12 cellular contexts compared by ENCODE assay signal in genomic region chr7:151012031-151012692, GRCh38. TPM values are rescaled to one million over a fixed set of nuclear protein-coding genes. Genes with fewer than 3 reads are reported as not detected.
DNase-seq lines count a peak whose midpoint lies in the region; ATAC-seq and TF ChIP-seq lines count a peak whose summit lies in the region.
"Had no signal": no experiment of that assay in that cellular context is flagged by ENCODE, and none has a peak within 500 bp of the region (broad histone marks: within the 10 kb centered on the region; RNA-seq: fewer than 3 reads in every experiment).

No MANE protein-coding gene starts in this region.

- dilution Hi-C loops in IMR-90 (cut with HindIII; ENCODE audit: low sequenced_read_pairs, unreplicated experiment), result no loop called here

- TF ChIP-seq RAD21 in IMR-90 (IDR thresholded peaks at IDR 0.05; ENCODE audit: low read length), result no peak

- peak overlapping the region; percentile 6 for H3K4me3 Mint-ChIP-seq in Caco-2 (ENCODE audit: unreplicated experiment)
- H3K4me3 Mint-ChIP-seq in central memory CD8-positive, alpha-beta T cell, result peak overlapping the region; percentile 43
- H3K4me3 Mint-ChIP-seq in natural killer cell, result peak overlapping the region; percentile 74

- H3K4me3 ChIP-seq in Caco-2 (ENCODE audit: low read depth, low read length) (no peak overlapping the region), IMR-90 (ENCODE audit: insufficient read depth, low read depth, low read length) (no peak overlapping the region), sigmoid colon (no peak overlapping the region)
- H3K4me3 ChIP-seq: body of pancreas had no signal

- H3K4me1 Mint-ChIP-seq in Caco-2 (ENCODE audit: low read depth, unreplicated experiment), result peaks cover 10% of the 10 kb centered on the region
- H3K4me1 Mint-ChIP-seq in central memory CD8-positive, alpha-beta T cell, result peaks cover 63% of the 10 kb centered on the region
- peaks cover 58 to 85% of the 10 kb centered on the region in 2 donors for H3K4me1 Mint-ChIP-seq in natural killer cell

- H3K23ac ChIP-seq in IMR-90 (ENCODE audit: low read depth, low read length), result no peak overlapping the region

- TF ChIP-seq POLR2A in IMR-90 (IDR thresholded peaks at IDR 0.05; ENCODE audit: low read depth, low read length) (no peak), sigmoid colon (IDR thresholded peaks at IDR 0.05) (no peak)

- CTCF ChIA-PET in Caco-2 (lab: Charles Lee), result interaction anchor here (1.1 to 1.2 kb wide), 2 partner anchors 16 to 50 kb away, joined by 3 to 5 read pairs; partner anchors contain the start of gene ABCB8
- CTCF ChIA-PET in IMR-90 (lab: Yijun Ruan, JAX), result interaction anchor here (0.6 to 1.4 kb wide), 3 partner anchors 16 to 242 kb away, joined by 3 to 5 read pairs (median 3); partner anchors contain the start of gene ABCB8

- no peak overlapping the region for H3K4ac ChIP-seq in IMR-90 (ENCODE audit: low read depth, low read length)

- H3K27me3 ChIP-seq in Caco-2 (replicated peaks; ENCODE audit: control insufficient read depth, insufficient read depth, low read length) (no peaks in the 10 kb centered on the region), IMR-90 (ENCODE audit: control insufficient read depth, insufficient read depth, low read length) (peaks cover 19% of the 10 kb centered on the region; the same call in 1 of the 2 replicates), sigmoid colon (peaks cover 22 to 81% (median 67%) of the 10 kb centered on the region in 3 donors)
- H3K27me3 ChIP-seq: right atrium auricular region had no signal

- H3K14ac ChIP-seq in IMR-90 (replicated peaks; ENCODE audit: low read depth, low read length), result no peak overlapping the region

- no peak overlapping the region for H4K91ac ChIP-seq in IMR-90 (ENCODE audit: insufficient read depth, low read depth, low read length)

- BruUV-seq in Caco-2 (replicated peaks; lab: Mats Ljungman, UMichigan) (no TSS peak), IMR-90 (replicated peaks; lab: Mats Ljungman, UMichigan) (no TSS peak)

- no peak overlapping the region for H2BK5ac ChIP-seq in IMR-90 (ENCODE audit: low read depth, low read length, poor library complexity, severe bottlenecking)

- H2BK15ac ChIP-seq in IMR-90 (ENCODE audit: low read depth, low read length), result no peak overlapping the region

- H3K36me3 ChIP-seq in Caco-2 (ENCODE audit: control insufficient read depth, insufficient read depth, low read length) (no peaks in the 10 kb centered on the region), IMR-90 (ENCODE audit: control insufficient read depth, insufficient read depth, low read length) (no peaks in the 10 kb centered on the region), sigmoid colon (no peaks in the 10 kb centered on the region)
- H3K36me3 ChIP-seq: right atrium auricular region had no signal

- H3K27me3 Mint-ChIP-seq in Caco-2 (ENCODE audit: insufficient read depth, unreplicated experiment) (no peaks in the 10 kb centered on the region), natural killer cell (ENCODE audit: low read depth in 2 of 2) (peaks cover 0 to 4% of the 10 kb centered on the region in 2 donors)
- H3K27me3 Mint-ChIP-seq in central memory CD8-positive, alpha-beta T cell, result no peaks in the 10 kb centered on the region

- POLR2A ChIA-PET in Caco-2 (lab: Charles Lee), result no interaction called here
- POLR2A ChIA-PET in IMR-90 (lab: Charles Lee; ENCODE audit: unreplicated experiment), result no interaction called here

- no peak overlapping the region for H4K5ac ChIP-seq in IMR-90 (ENCODE audit: low read depth, low read length)

- intact Hi-C loops in Caco-2 (cut with micrococcal nuclease; ENCODE audit: unreplicated experiment), result loop anchor here (5.0 kb wide), 1 partner anchor 100 kb away; no protein-coding TSS in a partner anchor
- intact Hi-C loops in IMR-90 (cut with micrococcal nuclease), result loop anchor here (5.0 kb wide), 1 partner anchor 100 kb away; no protein-coding TSS in a partner anchor
- intact Hi-C loops in natural killer cell (cut with micrococcal nuclease), result loop anchor here (5.0 to 10.0 kb wide), 2 partner anchors 35 to 347 kb away; partner anchors contain the start of gene KCNH2
- intact Hi-C loops in sigmoid colon (cut with DNase I), result no loop called here

- no peak overlapping the region; the same call in 1 of the 2 replicates for H3K18ac ChIP-seq in IMR-90 (ENCODE audit: low read depth, low read length)

- H3K9ac ChIP-seq in IMR-90 (ENCODE audit: low read depth, low read length), result no peak overlapping the region

- H2AK5ac ChIP-seq in IMR-90 (ENCODE audit: low read depth, low read length), result no peak overlapping the region

- TF ChIP-seq CTCF in Caco-2 (IDR thresholded peaks at IDR 0.05; ENCODE audit: insufficient read depth in 1 of 2, low read depth in 1 of 2, low read length in 1 of 2, severe bottlenecking in 1 of 2, unreplicated experiment in 1 of 2), result no peak
- TF ChIP-seq CTCF in IMR-90 (conservative IDR thresholded peaks at IDR 0.05; ENCODE audit: low read depth, low read length), result no peak
- no peak for TF ChIP-seq CTCF in natural killer cell (IDR thresholded peaks at IDR 0.05)
- no peak for TF ChIP-seq CTCF in sigmoid colon (IDR thresholded peaks at IDR 0.05)

- ATAC-seq in IMR-90 (ENCODE audit: low read depth) (no peak), natural killer cell (no peak), HG02588 (IDR thresholded peaks at IDR 0.05; ENCODE audit: unreplicated experiment) (no peak)
- no peak for ATAC-seq in central memory CD8-positive, alpha-beta T cell (replicated peaks; ENCODE audit: extremely low read depth, poor library complexity, severe bottlenecking)

- no peaks in the 10 kb centered on the region for H3K36me3 Mint-ChIP-seq in Caco-2 (ENCODE audit: insufficient read depth, unreplicated experiment)
- peaks cover 25% of the 10 kb centered on the region for H3K36me3 Mint-ChIP-seq in central memory CD8-positive, alpha-beta T cell (ENCODE audit: insufficient read depth)
- no peaks in the 10 kb centered on the region for H3K36me3 Mint-ChIP-seq in natural killer cell

- no peak overlapping the region for H2AK9ac ChIP-seq in IMR-90 (replicated peaks; ENCODE audit: low read depth, low read length, poor library complexity)

- no peak overlapping the region for H4K8ac ChIP-seq in IMR-90 (ENCODE audit: low read depth in 2 of 2, low read length in 2 of 2)

- H2BK20ac ChIP-seq in IMR-90 (ENCODE audit: low read depth, low read length), result no peak overlapping the region

- H3K4me2 ChIP-seq in IMR-90 (ENCODE audit: low read depth, low read length), result no peak overlapping the region; the same call in 1 of the 2 replicates

- no peak for TF ChIP-seq EP300 in sigmoid colon (IDR thresholded peaks at IDR 0.05)

- H3K79me1 ChIP-seq in IMR-90 (ENCODE audit: low read depth in 1 of 2, low read length in 2 of 2), result no peaks in the 10 kb centered on the region

- peak overlapping the region; percentile 53 for H3K27ac Mint-ChIP-seq in Caco-2 (ENCODE audit: unreplicated experiment)
- peak overlapping the region; percentile 87 for H3K27ac Mint-ChIP-seq in central memory CD8-positive, alpha-beta T cell (ENCODE audit: low read depth)
- peak overlapping the region; percentile 94 to 95 for H3K27ac Mint-ChIP-seq in natural killer cell

- no peaks in the 10 kb centered on the region for H4K20me1 ChIP-seq in IMR-90 (ENCODE audit: insufficient read depth, low read length)

- DNase-seq in Caco-2 (no peak), IMR-90 (peak; percentile 70), natural killer cell (no peak), SW 1271 (lab: John Stamatoyannopoulos, UW) (no peak), sigmoid colon (no peak), NOMO-1 (lab: John Stamatoyannopoulos, UW; ENCODE audit: unreplicated experiment in 2 of 2) (no peak)
- no peak for DNase-seq in central memory CD8-positive, alpha-beta T cell (ENCODE audit: low spot score in 2 of 2)
- DNase-seq: Karpas-422 had no signal

- H3K9me3 Mint-ChIP-seq in Caco-2 (ENCODE audit: unreplicated experiment) (no peaks in the 10 kb centered on the region), natural killer cell (no peaks in the 10 kb centered on the region)
- H3K9me3 Mint-ChIP-seq in central memory CD8-positive, alpha-beta T cell, result no peaks in the 10 kb centered on the region

- H3K56ac ChIP-seq in IMR-90 (ENCODE audit: extremely low read depth, insufficient read depth, low read length), result no peak overlapping the region

- WGBS in IMR-90 (ENCODE audit: extremely low coverage in 2 of 2, insufficient read length in 1 of 2), 2 experiments, result 100% methylated on average over 1 of the region's 6 CpGs; no CpG with 5 or more reads in 1 of the 2 experiments
- WGBS in sigmoid colon, 2 donors, result 29 to 65% methylated on average over 6 of the region's 6 CpGs

- no peak overlapping the region for H2AFZ ChIP-seq in IMR-90 (replicated peaks; ENCODE audit: low read length, poor library complexity)

- H3K9me1 ChIP-seq in IMR-90 (ENCODE audit: insufficient read depth, low read length), result no peaks in the 10 kb centered on the region

- H3K4me1 ChIP-seq in Caco-2, result peaks cover 23% of the 10 kb centered on the region
- H3K4me1 ChIP-seq in IMR-90 (ENCODE audit: control insufficient read depth, insufficient read depth, low read length), result peaks cover 9% of the 10 kb centered on the region; the same call in 1 of the 2 replicates
- H3K4me1 ChIP-seq in sigmoid colon, result peaks cover 0 to 26% (median 15%) of the 10 kb centered on the region in 4 donors

- no peak overlapping the region for H2BK120ac ChIP-seq in IMR-90 (ENCODE audit: low read depth, low read length)

- in situ Hi-C loops in IMR-90 (cut with MboI; ENCODE audit: low sequenced_read_pairs), result no loop called here

- no peak overlapping the region for H3K27ac ChIP-seq in IMR-90 (ENCODE audit: insufficient read depth, low read length)
- H3K27ac ChIP-seq in sigmoid colon, result no peak overlapping the region
- H3K27ac ChIP-seq: body of pancreas, right atrium auricular region had no signal

- H3K9me3 ChIP-seq in Caco-2 (no peaks in the 10 kb centered on the region), IMR-90 (ENCODE audit: control insufficient read depth, insufficient read depth, low read length) (no peaks in the 10 kb centered on the region), sigmoid colon (no peaks in the 10 kb centered on the region)
- H3K9me3 ChIP-seq: body of pancreas, right atrium auricular region had no signal

RNA-seq across cellular contexts. Expression of gene ATG9B, which starts 12.1 kb away (rescaled TPM):
- total RNA-seq in Caco-2 (2022), result 4.3 and 4.8 TPM in 2 replicates
- total RNA-seq in IMR-90 (2012; rRNA removed), result 0.18 TPM in 1 of 2 replicates, not detected in the other
- 0.91 and 1.1 TPM in 2 replicates for polyA plus RNA-seq in IMR-90 (2012; rRNA removed)
- polyA plus RNA-seq in IMR-90 (2012; cell fraction: cytosol; rRNA removed), result 0.22 and 0.49 TPM in 2 replicates
- polyA plus RNA-seq in IMR-90 (2012; cell fraction: nucleus; rRNA removed; ENCODE audit: low replicate concordance), result 3.2 and 5.6 TPM in 2 replicates
- 1 to 10 TPM; 4.4 to 4.6 (median 4.5) TPM for total RNA-seq in natural killer cell
- total RNA-seq in sigmoid colon, result not detected
- 1 to 10 TPM in 2 of 3 donors, not detected in 1; 1.2 to 1.6 TPM for polyA plus RNA-seq in sigmoid colon
- total RNA-seq: body of pancreas, mesenteric fat pad, right atrium auricular region had no signal

RNA-seq across cellular contexts. Expression of gene ABCB8, which starts 16.1 kb away (rescaled TPM):
- total RNA-seq in Caco-2 (2022) (30.1 and 30.8 TPM in 2 replicates), IMR-90 (2012; rRNA removed) (14.7 and 16.3 TPM in 2 replicates), natural killer cell (10 to 100 TPM; 50.6 to 60.5 (median 53.7) TPM), sigmoid colon (10 to 100 TPM in 3 of 4 donors, 1 to 10 TPM in 1; 9.7 to 20.8 (median 19.5) TPM)
- polyA plus RNA-seq in IMR-90 (2012; rRNA removed) (26.8 and 27.5 TPM in 2 replicates), sigmoid colon (10 to 100 TPM in 1 of 3 donors, 1 to 10 TPM in 2; 3.0 to 32.8 (median 5.3) TPM)
- 13.0 and 25.1 TPM in 2 replicates for polyA plus RNA-seq in IMR-90 (2012; cell fraction: cytosol; rRNA removed)
- 62.3 and 128 TPM in 2 replicates for polyA plus RNA-seq in IMR-90 (2012; cell fraction: nucleus; rRNA removed; ENCODE audit: low replicate concordance)

RNA-seq across cellular contexts. Expression of gene NOS3, which starts 21.3 kb away (rescaled TPM):
- total RNA-seq in Caco-2 (2022) (1.1 TPM in 1 of 2 replicates, not detected in the other), IMR-90 (2012; rRNA removed) (0.28 and 0.72 TPM in 2 replicates), natural killer cell (1 to 10 TPM; 2.6 to 5.9 (median 3.8) TPM), sigmoid colon (1 to 10 TPM; 1.3 to 7.2 (median 2.9) TPM)
- polyA plus RNA-seq in IMR-90 (2012; rRNA removed) (2.0 and 2.9 TPM in 2 replicates), sigmoid colon (1 to 10 TPM in 2 of 3 donors, under 1 TPM in 1; 0.23 to 6.1 (median 1.2) TPM)
- polyA plus RNA-seq in IMR-90 (2012; cell fraction: cytosol; rRNA removed), result 1.2 and 1.9 TPM in 2 replicates
- 1.0 and 3.3 TPM in 2 replicates for polyA plus RNA-seq in IMR-90 (2012; cell fraction: nucleus; rRNA removed; ENCODE audit: low replicate concordance)

RNA-seq across cellular contexts. Expression of gene KCNH2, which starts 34.0 kb away (rescaled TPM):
- 0.60 and 0.66 TPM in 2 replicates for total RNA-seq in Caco-2 (2022)
- total RNA-seq in IMR-90 (2012; rRNA removed), result 0.56 and 0.90 TPM in 2 replicates
- 1.6 and 2.1 TPM in 2 replicates for polyA plus RNA-seq in IMR-90 (2012; rRNA removed)
- 0.74 and 2.5 TPM in 2 replicates for polyA plus RNA-seq in IMR-90 (2012; cell fraction: cytosol; rRNA removed)
- 1.2 and 2.0 TPM in 2 replicates for polyA plus RNA-seq in IMR-90 (2012; cell fraction: nucleus; rRNA removed; ENCODE audit: low replicate concordance)
- under 1 TPM in 2 of 3 donors, not detected in 1; 0.39 to 0.60 TPM for total RNA-seq in natural killer cell
- total RNA-seq in sigmoid colon, result 100 to 1,000 TPM in 1 of 4 donors, 10 to 100 TPM in 3; 40.6 to 107 (median 85.2) TPM
- polyA plus RNA-seq in sigmoid colon, result 1 to 10 TPM in 2 of 3 donors, under 1 TPM in 1; 0.46 to 7.3 (median 1.2) TPM

RNA-seq across cellular contexts. Expression of gene ASIC3, which starts 36.2 kb away (rescaled TPM):
- total RNA-seq in Caco-2 (2022) (0.70 and 1.1 TPM in 2 replicates), IMR-90 (2012; rRNA removed) (not detected in 2 replicates), natural killer cell (1 to 10 TPM; 5.7 to 7.9 (median 5.9) TPM), sigmoid colon (1 to 10 TPM; 1.8 to 8.6 (median 4.5) TPM)
- polyA plus RNA-seq in IMR-90 (2012; rRNA removed) (0.70 and 0.74 TPM in 2 replicates), sigmoid colon (1 to 10 TPM in 2 of 3 donors, under 1 TPM in 1; 0.46 to 3.1 (median 3.0) TPM)
- 0.21 and 0.38 TPM in 2 replicates for polyA plus RNA-seq in IMR-90 (2012; cell fraction: cytosol; rRNA removed)
- polyA plus RNA-seq in IMR-90 (2012; cell fraction: nucleus; rRNA removed; ENCODE audit: low replicate concordance), result 4.8 and 9.1 TPM in 2 replicates

Comparison
In these comparisons a context has a peak if more than half of its experiments do, and no peak if none do; other contexts are left out.
1. H3K4me3 Mint-ChIP-seq: peak in every context shown above with its lines; median percentile 74 in natural killer cell; 43 in central memory CD8-positive, alpha-beta T cell; 6 in Caco-2.